ENCODE assay signal across 1 cellular context in genomic region chr9:127680226-127680625, GRCh38.
TF ChIP-seq lines count a peak whose summit lies in the region.

No MANE protein-coding gene starts in this region.

TF ChIP-seq in WTC11, 78 proteins besides CTCF, POLR2A, EP300 and RAD21 (continued from another document):
- TF ChIP-seq AFF4 (CRISPR knock-in tag; IDR thresholded peaks at IDR 0.05; ENCODE audit: borderline replicate concordance) (no peak), JUN (CRISPR knock-in tag; IDR thresholded peaks at IDR 0.05) (no peak), FOXP1 (CRISPR knock-in tag; IDR thresholded peaks at IDR 0.05; ENCODE audit: borderline replicate concordance) (no peak), MXD4 (CRISPR knock-in tag; IDR thresholded peaks at IDR 0.05; ENCODE audit: borderline replicate concordance) (no peak), ZNF281 (CRISPR knock-in tag; IDR thresholded peaks at IDR 0.05) (no peak), FOXJ3 (CRISPR knock-in tag; IDR thresholded peaks at IDR 0.05; ENCODE audit: borderline replicate concordance) (no peak), AR (CRISPR knock-in tag; IDR thresholded peaks at IDR 0.05) (no peak), NR2C2 (CRISPR knock-in tag; IDR thresholded peaks at IDR 0.05) (no peak), GTF2I (CRISPR knock-in tag; conservative IDR thresholded peaks at IDR 0.05) (no peak), E2F1 (CRISPR knock-in tag; IDR thresholded peaks at IDR 0.05) (no peak), ATF2 (CRISPR knock-in tag; IDR thresholded peaks at IDR 0.05; ENCODE audit: borderline replicate concordance, low read depth) (no peak), ZNF512 (CRISPR knock-in tag; IDR thresholded peaks at IDR 0.05; ENCODE audit: borderline replicate concordance) (no peak), IRF1 (CRISPR knock-in tag; IDR thresholded peaks at IDR 0.05) (no peak), E2F4 (CRISPR knock-in tag; IDR thresholded peaks at IDR 0.05; ENCODE audit: borderline replicate concordance, low read depth) (no peak), ELF4 (CRISPR knock-in tag; IDR thresholded peaks at IDR 0.05; ENCODE audit: low read depth) (no peak), HMGA2 (CRISPR knock-in tag; IDR thresholded peaks at IDR 0.05) (no peak)
